Comparison of ENCODE assay signal across 32 cellular contexts in genomic region chr14:96725232-96725631, GRCh38.
"Had no signal": no experiment of that assay in that cellular context is flagged by ENCODE, and none has a peak within 500 bp of the region (broad histone marks: within the 10 kb centered on the region; RNA-seq: fewer than 3 reads in every experiment).

No MANE protein-coding gene starts in this region.

- H3K27ac ChIP-seq: adrenal gland, ascending aorta, body of pancreas, brain microvascular endothelial cell, breast epithelium, cardiac muscle cell had no signal

- H3K4me1 ChIP-seq: adrenal gland, ascending aorta, breast epithelium had no signal

- H3K27me3 ChIP-seq: adrenal gland, ascending aorta, body of pancreas, brain microvascular endothelial cell, breast epithelium, cardiac muscle cell had no signal

- ATAC-seq: activated naive CD4-positive, alpha-beta T cell treated with anti-CD3 and anti-CD28 coated beads, Interleukin-2, amount 50 U/mL, for 72 hours; activated naive CD8-positive, alpha-beta T cell treated with anti-CD3 and anti-CD28 coated beads, Interleukin-2, amount 50 U/mL, for 24 hours; activated T-cell treated with anti-CD3 and anti-CD28 coated beads, Interleukin-2, amount 50 U/mL, for 4 hours; activated T-cell treated with anti-CD3 and anti-CD28 coated beads, Interleukin-2, amount 50 U/mL, for 72 hours; activated T-helper 17 cell treated with anti-CD3 and anti-CD28 coated beads, Interleukin-2, amount 50 U/mL, for 72 hours; body of pancreas had no signal

- DNase-seq: activated effector memory CD4-positive, alpha-beta T cell treated with anti-CD3 and anti-CD28 coated beads, Interleukin-2, amount 50 U/mL, for 16 hours; activated effector memory CD4-positive, alpha-beta T cell treated with Interleukin-2 at 50 U/mL for 16 hours; activated gamma-delta T cell; activated gamma-delta T cell treated with Interleukin-2 at 50 U/mL for 16 hours; activated naive CD4-positive, alpha-beta T cell; activated naive CD4-positive, alpha-beta T cell treated with anti-CD3 and anti-CD28 coated beads for 36 hours; activated naive CD4-positive, alpha-beta T cell treated with anti-CD3 and anti-CD28 coated beads, Interleukin-2, amount 10 ng/mL, durations not matched to agents 7 days and 5 days; activated naive CD4-positive, alpha-beta T cell treated with anti-CD3 and anti-CD28 coated beads, Interleukin-2, amount 50 U/mL, for 16 hours; activated naive CD4-positive, alpha-beta T cell treated with Interleukin-2 at 50 U/mL for 16 hours; activated naive CD8-positive, alpha-beta T cell treated with anti-CD3 and anti-CD28 coated beads for 36 hours; activated naive CD8-positive, alpha-beta T cell treated with anti-CD3 and anti-CD28 coated beads, Interleukin-2, amount 10 ng/mL, durations not matched to agents 7 days and 5 days; activated naive CD8-positive, alpha-beta T cell treated with anti-CD3 and anti-CD28 coated beads, Interleukin-2, amount 50 U/mL, for 24 hours; activated T-cell treated with anti-CD3 and anti-CD28 coated beads, Interleukin-2, amount 50 U/mL, for 1 hour; activated T-cell treated with anti-CD3 and anti-CD28 coated beads, Interleukin-2, amount 50 U/mL, for 24 hours; activated T-cell treated with anti-CD3 and anti-CD28 coated beads, Interleukin-2, amount 50 U/mL, for 4 hours; activated T-cell treated with anti-CD3 and anti-CD28 coated beads, Interleukin-2, amount 50 U/mL, for 48 hours; activated T-cell treated with anti-CD3 and anti-CD28 coated beads, Interleukin-2, amount 50 U/mL, for 72 hours; adrenal gland; amniotic stem cell; amygdala; anterior cingulate cortex; aorta; body of pancreas; brain microvascular endothelial cell; caudate nucleus; central memory CD4-positive, alpha-beta T cell; cerebellar nuclear complex had no signal

- H3K36me3 ChIP-seq: adrenal gland, ascending aorta, brain microvascular endothelial cell, breast epithelium, cardiac muscle cell had no signal

- H3K4me3 ChIP-seq: adrenal gland, ascending aorta, body of pancreas, breast epithelium, cardiac muscle cell had no signal

- H3K9me3 ChIP-seq: adrenal gland, body of pancreas had no signal
